Comparison of ENCODE assay signal across 1 cellular context in the genomic region with DNA sequence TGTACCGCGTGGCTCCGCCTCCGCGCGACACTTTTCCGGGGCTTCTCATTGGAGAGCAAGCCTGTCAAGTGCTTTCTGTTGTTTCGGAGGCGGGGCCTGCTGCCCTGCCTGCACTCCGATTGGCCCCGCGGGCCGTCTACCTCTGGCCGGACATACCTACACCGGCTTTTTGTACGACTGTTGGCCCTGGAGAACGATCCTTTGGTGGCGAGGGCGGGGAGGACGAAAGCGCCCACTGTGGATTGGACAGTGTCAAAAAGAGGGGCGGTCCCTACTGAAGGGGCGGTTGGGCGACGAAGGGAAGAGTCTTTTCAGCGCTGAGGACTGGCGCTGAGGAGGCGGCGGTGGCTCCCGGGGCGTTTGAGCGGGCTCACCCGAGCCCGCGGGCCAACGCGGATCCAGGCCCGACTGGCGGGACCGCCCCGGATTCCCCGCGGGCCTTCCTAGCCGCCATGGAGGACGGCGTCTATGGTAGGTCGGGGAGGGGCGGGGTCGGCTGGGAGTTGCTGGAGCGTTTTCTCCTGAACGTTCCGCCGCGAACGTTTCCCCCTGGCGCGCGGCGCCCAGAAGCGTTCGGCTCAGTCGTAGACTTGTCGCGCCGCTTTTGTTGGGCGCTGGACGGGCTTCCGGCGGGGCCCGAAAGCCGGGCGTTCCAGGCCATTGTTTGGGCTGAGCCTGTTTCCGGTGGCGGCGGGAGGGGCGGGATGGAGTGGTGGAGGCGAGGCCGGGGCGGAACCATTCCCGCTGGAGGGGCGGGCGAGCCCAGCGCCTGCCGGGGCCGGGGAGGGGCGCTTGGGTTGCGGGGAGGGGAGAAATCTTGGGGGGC.
TF ChIP-seq lines count a peak whose summit lies in the region.

A gene with protein sequence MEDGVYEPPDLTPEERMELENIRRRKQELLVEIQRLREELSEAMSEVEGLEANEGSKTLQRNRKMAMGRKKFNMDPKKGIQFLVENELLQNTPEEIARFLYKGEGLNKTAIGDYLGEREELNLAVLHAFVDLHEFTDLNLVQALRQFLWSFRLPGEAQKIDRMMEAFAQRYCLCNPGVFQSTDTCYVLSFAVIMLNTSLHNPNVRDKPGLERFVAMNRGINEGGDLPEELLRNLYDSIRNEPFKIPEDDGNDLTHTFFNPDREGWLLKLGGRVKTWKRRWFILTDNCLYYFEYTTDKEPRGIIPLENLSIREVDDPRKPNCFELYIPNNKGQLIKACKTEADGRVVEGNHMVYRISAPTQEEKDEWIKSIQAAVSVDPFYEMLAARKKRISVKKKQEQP (plus strand): TSS at position 314 of the 826 bp plus-strand sequence. CDS start 139 bp downstream, at position 453.

TF ChIP-seq in WTC11, 78 proteins besides CTCF, POLR2A, EP300 and RAD21 (continued from another document and continues in another):
- TF ChIP-seq ESRRA (CRISPR knock-in tag; IDR thresholded peaks at IDR 0.05; ENCODE audit: borderline replicate concordance) (peak; percentile 71; the same call in 1 of the 2 replicates), ZNF416 (CRISPR knock-in tag; IDR thresholded peaks at IDR 0.05) (peak; percentile 73; the same call in 1 of the 2 replicates), KAT7 (CRISPR knock-in tag; IDR thresholded peaks at IDR 0.05; ENCODE audit: borderline replicate concordance) (no peak), CREM (CRISPR knock-in tag; IDR thresholded peaks at IDR 0.05) (0 out of 2 replicates have a peak, but pooled peaks have one; percentile 37), TEAD4 (CRISPR knock-in tag; IDR thresholded peaks at IDR 0.05) (no peak), NFYB (CRISPR knock-in tag; conservative IDR thresholded peaks at IDR 0.05; ENCODE audit: low read depth) (peak; percentile 96), SOX15 (CRISPR knock-in tag; IDR thresholded peaks at IDR 0.05) (peak; percentile 55; the same call in 1 of the 2 replicates), ETV6 (CRISPR knock-in tag; IDR thresholded peaks at IDR 0.05) (0 out of 2 replicates have a peak, but pooled peaks have one; percentile 49), NR2C2 (CRISPR knock-in tag; IDR thresholded peaks at IDR 0.05) (no peak), SMAD3 (CRISPR knock-in tag; IDR thresholded peaks at IDR 0.05; ENCODE audit: borderline replicate concordance) (peak; percentile 75; the same call in 1 of the 2 replicates), GABPB1 (CRISPR knock-in tag; IDR thresholded peaks at IDR 0.05) (peak; percentile 43; the same call in 1 of the 2 replicates), JUN (CRISPR knock-in tag; IDR thresholded peaks at IDR 0.05) (0 out of 2 replicates have a peak, but pooled peaks have one; percentile 64), ZNF671 (CRISPR knock-in tag; IDR thresholded peaks at IDR 0.05) (no peak), NR3C1 (CRISPR knock-in tag; conservative IDR thresholded peaks at IDR 0.05; ENCODE audit: low read depth) (0 out of 2 replicates have a peak, but pooled peaks have one; percentile 26), ZBTB21 (CRISPR knock-in tag; IDR thresholded peaks at IDR 0.05; ENCODE audit: borderline replicate concordance) (no peak; the same call in 1 of the 2 replicates), NFATC4 (CRISPR knock-in tag; IDR thresholded peaks at IDR 0.05) (no peak), RORB (CRISPR knock-in tag; IDR thresholded peaks at IDR 0.05) (no peak), TEAD1 (CRISPR knock-in tag; IDR thresholded peaks at IDR 0.05) (peak; percentile 64; the same call in 1 of the 2 replicates), CBFB (CRISPR knock-in tag; IDR thresholded peaks at IDR 0.05; ENCODE audit: low read depth) (no peak), ZNF423 (CRISPR knock-in tag; IDR thresholded peaks at IDR 0.05) (no peak), NR1H2 (CRISPR knock-in tag; IDR thresholded peaks at IDR 0.05) (no peak)
- TF ChIP-seq, protein P1, sequence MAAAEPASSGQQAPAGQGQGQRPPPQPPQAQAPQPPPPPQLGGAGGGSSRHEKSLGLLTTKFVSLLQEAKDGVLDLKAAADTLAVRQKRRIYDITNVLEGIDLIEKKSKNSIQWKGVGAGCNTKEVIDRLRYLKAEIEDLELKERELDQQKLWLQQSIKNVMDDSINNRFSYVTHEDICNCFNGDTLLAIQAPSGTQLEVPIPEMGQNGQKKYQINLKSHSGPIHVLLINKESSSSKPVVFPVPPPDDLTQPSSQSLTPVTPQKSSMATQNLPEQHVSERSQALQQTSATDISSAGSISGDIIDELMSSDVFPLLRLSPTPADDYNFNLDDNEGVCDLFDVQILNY (CRISPR knock-in tag; IDR thresholded peaks at IDR 0.05) = peak; percentile 45; the same call in 1 of the 2 replicates
- TF ChIP-seq, protein P2, sequence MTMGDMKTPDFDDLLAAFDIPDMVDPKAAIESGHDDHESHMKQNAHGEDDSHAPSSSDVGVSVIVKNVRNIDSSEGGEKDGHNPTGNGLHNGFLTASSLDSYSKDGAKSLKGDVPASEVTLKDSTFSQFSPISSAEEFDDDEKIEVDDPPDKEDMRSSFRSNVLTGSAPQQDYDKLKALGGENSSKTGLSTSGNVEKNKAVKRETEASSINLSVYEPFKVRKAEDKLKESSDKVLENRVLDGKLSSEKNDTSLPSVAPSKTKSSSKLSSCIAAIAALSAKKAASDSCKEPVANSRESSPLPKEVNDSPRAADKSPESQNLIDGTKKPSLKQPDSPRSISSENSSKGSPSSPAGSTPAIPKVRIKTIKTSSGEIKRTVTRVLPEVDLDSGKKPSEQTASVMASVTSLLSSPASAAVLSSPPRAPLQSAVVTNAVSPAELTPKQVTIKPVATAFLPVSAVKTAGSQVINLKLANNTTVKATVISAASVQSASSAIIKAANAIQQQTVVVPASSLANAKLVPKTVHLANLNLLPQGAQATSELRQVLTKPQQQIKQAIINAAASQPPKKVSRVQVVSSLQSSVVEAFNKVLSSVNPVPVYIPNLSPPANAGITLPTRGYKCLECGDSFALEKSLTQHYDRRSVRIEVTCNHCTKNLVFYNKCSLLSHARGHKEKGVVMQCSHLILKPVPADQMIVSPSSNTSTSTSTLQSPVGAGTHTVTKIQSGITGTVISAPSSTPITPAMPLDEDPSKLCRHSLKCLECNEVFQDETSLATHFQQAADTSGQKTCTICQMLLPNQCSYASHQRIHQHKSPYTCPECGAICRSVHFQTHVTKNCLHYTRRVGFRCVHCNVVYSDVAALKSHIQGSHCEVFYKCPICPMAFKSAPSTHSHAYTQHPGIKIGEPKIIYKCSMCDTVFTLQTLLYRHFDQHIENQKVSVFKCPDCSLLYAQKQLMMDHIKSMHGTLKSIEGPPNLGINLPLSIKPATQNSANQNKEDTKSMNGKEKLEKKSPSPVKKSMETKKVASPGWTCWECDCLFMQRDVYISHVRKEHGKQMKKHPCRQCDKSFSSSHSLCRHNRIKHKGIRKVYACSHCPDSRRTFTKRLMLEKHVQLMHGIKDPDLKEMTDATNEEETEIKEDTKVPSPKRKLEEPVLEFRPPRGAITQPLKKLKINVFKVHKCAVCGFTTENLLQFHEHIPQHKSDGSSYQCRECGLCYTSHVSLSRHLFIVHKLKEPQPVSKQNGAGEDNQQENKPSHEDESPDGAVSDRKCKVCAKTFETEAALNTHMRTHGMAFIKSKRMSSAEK (CRISPR knock-in tag; IDR thresholded peaks at IDR 0.05; ENCODE audit: borderline replicate concordance) = 0 out of 2 replicates have a peak, but pooled peaks have one; percentile 48
- TF ChIP-seq, protein P3, sequence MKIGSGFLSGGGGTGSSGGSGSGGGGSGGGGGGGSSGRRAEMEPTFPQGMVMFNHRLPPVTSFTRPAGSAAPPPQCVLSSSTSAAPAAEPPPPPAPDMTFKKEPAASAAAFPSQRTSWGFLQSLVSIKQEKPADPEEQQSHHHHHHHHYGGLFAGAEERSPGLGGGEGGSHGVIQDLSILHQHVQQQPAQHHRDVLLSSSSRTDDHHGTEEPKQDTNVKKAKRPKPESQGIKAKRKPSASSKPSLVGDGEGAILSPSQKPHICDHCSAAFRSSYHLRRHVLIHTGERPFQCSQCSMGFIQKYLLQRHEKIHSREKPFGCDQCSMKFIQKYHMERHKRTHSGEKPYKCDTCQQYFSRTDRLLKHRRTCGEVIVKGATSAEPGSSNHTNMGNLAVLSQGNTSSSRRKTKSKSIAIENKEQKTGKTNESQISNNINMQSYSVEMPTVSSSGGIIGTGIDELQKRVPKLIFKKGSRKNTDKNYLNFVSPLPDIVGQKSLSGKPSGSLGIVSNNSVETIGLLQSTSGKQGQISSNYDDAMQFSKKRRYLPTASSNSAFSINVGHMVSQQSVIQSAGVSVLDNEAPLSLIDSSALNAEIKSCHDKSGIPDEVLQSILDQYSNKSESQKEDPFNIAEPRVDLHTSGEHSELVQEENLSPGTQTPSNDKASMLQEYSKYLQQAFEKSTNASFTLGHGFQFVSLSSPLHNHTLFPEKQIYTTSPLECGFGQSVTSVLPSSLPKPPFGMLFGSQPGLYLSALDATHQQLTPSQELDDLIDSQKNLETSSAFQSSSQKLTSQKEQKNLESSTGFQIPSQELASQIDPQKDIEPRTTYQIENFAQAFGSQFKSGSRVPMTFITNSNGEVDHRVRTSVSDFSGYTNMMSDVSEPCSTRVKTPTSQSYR (CRISPR knock-in tag; IDR thresholded peaks at IDR 0.05) = no peak
- TF ChIP-seq, protein P4, sequence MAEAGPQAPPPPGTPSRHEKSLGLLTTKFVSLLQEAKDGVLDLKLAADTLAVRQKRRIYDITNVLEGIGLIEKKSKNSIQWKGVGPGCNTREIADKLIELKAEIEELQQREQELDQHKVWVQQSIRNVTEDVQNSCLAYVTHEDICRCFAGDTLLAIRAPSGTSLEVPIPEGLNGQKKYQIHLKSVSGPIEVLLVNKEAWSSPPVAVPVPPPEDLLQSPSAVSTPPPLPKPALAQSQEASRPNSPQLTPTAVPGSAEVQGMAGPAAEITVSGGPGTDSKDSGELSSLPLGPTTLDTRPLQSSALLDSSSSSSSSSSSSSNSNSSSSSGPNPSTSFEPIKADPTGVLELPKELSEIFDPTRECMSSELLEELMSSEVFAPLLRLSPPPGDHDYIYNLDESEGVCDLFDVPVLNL (CRISPR knock-in tag; IDR thresholded peaks at IDR 0.05; ENCODE audit: borderline replicate concordance, low read depth) = no peak
- TF ChIP-seq, protein P5, sequence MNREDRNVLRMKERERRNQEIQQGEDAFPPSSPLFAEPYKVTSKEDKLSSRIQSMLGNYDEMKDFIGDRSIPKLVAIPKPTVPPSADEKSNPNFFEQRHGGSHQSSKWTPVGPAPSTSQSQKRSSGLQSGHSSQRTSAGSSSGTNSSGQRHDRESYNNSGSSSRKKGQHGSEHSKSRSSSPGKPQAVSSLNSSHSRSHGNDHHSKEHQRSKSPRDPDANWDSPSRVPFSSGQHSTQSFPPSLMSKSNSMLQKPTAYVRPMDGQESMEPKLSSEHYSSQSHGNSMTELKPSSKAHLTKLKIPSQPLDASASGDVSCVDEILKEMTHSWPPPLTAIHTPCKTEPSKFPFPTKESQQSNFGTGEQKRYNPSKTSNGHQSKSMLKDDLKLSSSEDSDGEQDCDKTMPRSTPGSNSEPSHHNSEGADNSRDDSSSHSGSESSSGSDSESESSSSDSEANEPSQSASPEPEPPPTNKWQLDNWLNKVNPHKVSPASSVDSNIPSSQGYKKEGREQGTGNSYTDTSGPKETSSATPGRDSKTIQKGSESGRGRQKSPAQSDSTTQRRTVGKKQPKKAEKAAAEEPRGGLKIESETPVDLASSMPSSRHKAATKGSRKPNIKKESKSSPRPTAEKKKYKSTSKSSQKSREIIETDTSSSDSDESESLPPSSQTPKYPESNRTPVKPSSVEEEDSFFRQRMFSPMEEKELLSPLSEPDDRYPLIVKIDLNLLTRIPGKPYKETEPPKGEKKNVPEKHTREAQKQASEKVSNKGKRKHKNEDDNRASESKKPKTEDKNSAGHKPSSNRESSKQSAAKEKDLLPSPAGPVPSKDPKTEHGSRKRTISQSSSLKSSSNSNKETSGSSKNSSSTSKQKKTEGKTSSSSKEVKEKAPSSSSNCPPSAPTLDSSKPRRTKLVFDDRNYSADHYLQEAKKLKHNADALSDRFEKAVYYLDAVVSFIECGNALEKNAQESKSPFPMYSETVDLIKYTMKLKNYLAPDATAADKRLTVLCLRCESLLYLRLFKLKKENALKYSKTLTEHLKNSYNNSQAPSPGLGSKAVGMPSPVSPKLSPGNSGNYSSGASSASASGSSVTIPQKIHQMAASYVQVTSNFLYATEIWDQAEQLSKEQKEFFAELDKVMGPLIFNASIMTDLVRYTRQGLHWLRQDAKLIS (CRISPR knock-in tag; IDR thresholded peaks at IDR 0.05; ENCODE audit: borderline replicate concordance) = no peak
- TF ChIP-seq, protein P6, sequence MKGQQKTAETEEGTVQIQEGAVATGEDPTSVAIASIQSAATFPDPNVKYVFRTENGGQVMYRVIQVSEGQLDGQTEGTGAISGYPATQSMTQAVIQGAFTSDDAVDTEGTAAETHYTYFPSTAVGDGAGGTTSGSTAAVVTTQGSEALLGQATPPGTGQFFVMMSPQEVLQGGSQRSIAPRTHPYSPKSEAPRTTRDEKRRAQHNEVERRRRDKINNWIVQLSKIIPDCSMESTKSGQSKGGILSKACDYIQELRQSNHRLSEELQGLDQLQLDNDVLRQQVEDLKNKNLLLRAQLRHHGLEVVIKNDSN (CRISPR knock-in tag; IDR thresholded peaks at IDR 0.05) = no peak
- TF ChIP-seq, protein P7, sequence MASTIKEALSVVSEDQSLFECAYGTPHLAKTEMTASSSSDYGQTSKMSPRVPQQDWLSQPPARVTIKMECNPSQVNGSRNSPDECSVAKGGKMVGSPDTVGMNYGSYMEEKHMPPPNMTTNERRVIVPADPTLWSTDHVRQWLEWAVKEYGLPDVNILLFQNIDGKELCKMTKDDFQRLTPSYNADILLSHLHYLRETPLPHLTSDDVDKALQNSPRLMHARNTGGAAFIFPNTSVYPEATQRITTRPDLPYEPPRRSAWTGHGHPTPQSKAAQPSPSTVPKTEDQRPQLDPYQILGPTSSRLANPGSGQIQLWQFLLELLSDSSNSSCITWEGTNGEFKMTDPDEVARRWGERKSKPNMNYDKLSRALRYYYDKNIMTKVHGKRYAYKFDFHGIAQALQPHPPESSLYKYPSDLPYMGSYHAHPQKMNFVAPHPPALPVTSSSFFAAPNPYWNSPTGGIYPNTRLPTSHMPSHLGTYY (CRISPR knock-in tag; IDR thresholded peaks at IDR 0.05) = peak; percentile 61; the same call in 1 of the 2 replicates
- TF ChIP-seq, protein P8, sequence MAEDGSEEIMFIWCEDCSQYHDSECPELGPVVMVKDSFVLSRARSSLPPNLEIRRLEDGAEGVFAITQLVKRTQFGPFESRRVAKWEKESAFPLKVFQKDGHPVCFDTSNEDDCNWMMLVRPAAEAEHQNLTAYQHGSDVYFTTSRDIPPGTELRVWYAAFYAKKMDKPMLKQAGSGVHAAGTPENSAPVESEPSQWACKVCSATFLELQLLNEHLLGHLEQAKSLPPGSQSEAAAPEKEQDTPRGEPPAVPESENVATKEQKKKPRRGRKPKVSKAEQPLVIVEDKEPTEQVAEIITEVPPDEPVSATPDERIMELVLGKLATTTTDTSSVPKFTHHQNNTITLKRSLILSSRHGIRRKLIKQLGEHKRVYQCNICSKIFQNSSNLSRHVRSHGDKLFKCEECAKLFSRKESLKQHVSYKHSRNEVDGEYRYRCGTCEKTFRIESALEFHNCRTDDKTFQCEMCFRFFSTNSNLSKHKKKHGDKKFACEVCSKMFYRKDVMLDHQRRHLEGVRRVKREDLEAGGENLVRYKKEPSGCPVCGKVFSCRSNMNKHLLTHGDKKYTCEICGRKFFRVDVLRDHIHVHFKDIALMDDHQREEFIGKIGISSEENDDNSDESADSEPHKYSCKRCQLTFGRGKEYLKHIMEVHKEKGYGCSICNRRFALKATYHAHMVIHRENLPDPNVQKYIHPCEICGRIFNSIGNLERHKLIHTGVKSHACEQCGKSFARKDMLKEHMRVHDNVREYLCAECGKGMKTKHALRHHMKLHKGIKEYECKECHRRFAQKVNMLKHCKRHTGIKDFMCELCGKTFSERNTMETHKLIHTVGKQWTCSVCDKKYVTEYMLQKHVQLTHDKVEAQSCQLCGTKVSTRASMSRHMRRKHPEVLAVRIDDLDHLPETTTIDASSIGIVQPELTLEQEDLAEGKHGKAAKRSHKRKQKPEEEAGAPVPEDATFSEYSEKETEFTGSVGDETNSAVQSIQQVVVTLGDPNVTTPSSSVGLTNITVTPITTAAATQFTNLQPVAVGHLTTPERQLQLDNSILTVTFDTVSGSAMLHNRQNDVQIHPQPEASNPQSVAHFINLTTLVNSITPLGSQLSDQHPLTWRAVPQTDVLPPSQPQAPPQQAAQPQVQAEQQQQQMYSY (CRISPR knock-in tag; IDR thresholded peaks at IDR 0.05) = peak; percentile 84
